15 cellular contexts compared by ENCODE assay signal in the genomic region with DNA sequence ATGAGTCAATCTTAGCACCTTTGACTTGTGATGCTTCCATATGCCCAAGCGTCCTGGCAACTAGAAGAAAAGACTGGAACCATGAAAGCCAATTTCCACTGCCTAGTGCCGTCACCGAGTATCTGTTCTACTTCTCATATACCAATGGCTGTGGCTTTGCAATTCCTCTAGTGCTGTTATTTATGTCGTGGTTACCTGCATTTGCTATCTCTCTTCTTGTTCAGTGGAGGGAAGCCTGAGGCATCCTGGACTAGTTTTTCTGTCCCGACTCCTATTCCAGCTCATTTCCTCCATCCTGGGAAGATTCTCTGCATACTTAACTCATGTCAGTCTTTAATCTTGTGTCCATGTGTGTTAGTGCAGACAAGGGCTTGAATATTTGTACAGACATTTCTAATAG.
A peak's percentile ranks its signal among the peaks of the same experiment; 100 is the strongest.
DNase-seq lines count a peak whose midpoint lies in the region; ATAC-seq and TF ChIP-seq lines count a peak whose summit lies in the region.
"Had no signal": no experiment of that assay in that cellular context is flagged by ENCODE, and none has a peak within 500 bp of the region (broad histone marks: within the 10 kb centered on the region; RNA-seq: fewer than 3 reads in every experiment).

No MANE protein-coding gene starts in this region.

- WGBS in gastroesophageal sphincter (ENCODE audit: low coverage in 1 of 2), 2 donors: 95 to 96% methylated on average over 5 of the region's 5 CpGs

- H3K4me3 Mint-ChIP-seq in naive thymus-derived CD4-positive, alpha-beta T cell: no peak overlapping the region

- H3K9me3 Mint-ChIP-seq in naive thymus-derived CD4-positive, alpha-beta T cell: peaks cover 10 to 34% (median 19%) of the 10 kb centered on the region in 11 donors

- CTCF ChIA-PET in HCT116 (lab: Charles Lee): no interaction called here
- CTCF ChIA-PET in naive thymus-derived CD4-positive, alpha-beta T cell (lab: Charles Lee): no interaction called here

- no peak for TF ChIP-seq RAD21 in HCT116 (IDR thresholded peaks at IDR 0.05; ENCODE audit: low read depth)

- no peak overlapping the region for H3K4me2 ChIP-seq in HCT116 (ENCODE audit: low read length)
- H3K4me2 ChIP-seq in skeletal muscle satellite cell (ENCODE audit: low read length): no peak overlapping the region

- H3K27me3 ChIP-seq in HCT116 (ENCODE audit: insufficient read depth, low read length) (no peaks in the 10 kb centered on the region), RWPE2 (ENCODE audit: insufficient read depth, poor library complexity, severe bottlenecking) (no peaks in the 10 kb centered on the region), gastroesophageal sphincter (no peaks in the 10 kb centered on the region), skeletal muscle satellite cell (ENCODE audit: control insufficient read depth, insufficient read depth, low read length) (no peaks in the 10 kb centered on the region)
- no peaks in the 10 kb centered on the region for H3K27me3 ChIP-seq in naive thymus-derived CD4-positive, alpha-beta T cell (ENCODE audit: control insufficient read depth in 2 of 2, insufficient read depth in 2 of 2, low read length in 2 of 2)
- H3K27me3 ChIP-seq: BLaER1 treated with 17β-estradiol and CSF1 and Interleukin-3, amounts not matched to agents 10 nM and 100 nM had no signal

- TSS peak; percentile 21 for BruUV-seq in HCT116 (replicated peaks; lab: Mats Ljungman, UMichigan)

- H3K79me2 ChIP-seq in HCT116 (ENCODE audit: insufficient read depth, low read length): no peaks in the 10 kb centered on the region

- H3K27me3 Mint-ChIP-seq in naive thymus-derived CD4-positive, alpha-beta T cell: no peaks in the 10 kb centered on the region

- DNase-seq in HCT116 (ENCODE audit: low read depth, low spot score): no peak
- DNase-seq in RWPE2 (ENCODE audit: low spot score): no peak
- no peak for DNase-seq in naive thymus-derived CD4-positive, alpha-beta T cell
- no peak for DNase-seq in NCI-H774 (lab: John Stamatoyannopoulos, UW)
- no peak for DNase-seq in UCSD-AML1 (lab: John Stamatoyannopoulos, UW; ENCODE audit: unreplicated experiment)
- DNase-seq in activated T-cell treated with anti-CD3 and anti-CD28 coated beads, Interleukin-2, amount 50 U/mL, for 48 hours: no peak
- DNase-seq: NCI-H1436 treated with DMSO at 0.1 percent for 48 hours, NCI-H2081 treated with DMSO at 0.1 percent for 48 hours, NCI-H226, NCI-H526 treated with DMSO at 0.1 percent for 48 hours, PC-3, Right ventricle myocardium superior had no signal

- POLR2A ChIA-PET in HCT116 (lab: Charles Lee): no interaction called here
- POLR2A ChIA-PET in naive thymus-derived CD4-positive, alpha-beta T cell (lab: Charles Lee): no interaction called here

- H3K36me3 ChIP-seq in HCT116 (ENCODE audit: control insufficient read depth in 1 of 2, insufficient read depth in 2 of 2, low read length in 2 of 2) (peaks cover 0 to 21% of the 10 kb centered on the region in 2 experiments; a peak in 1 of 4 replicates), RWPE2 (ENCODE audit: low read depth) (peaks cover 98% of the 10 kb centered on the region), gastroesophageal sphincter (peaks cover 0 to 72% of the 10 kb centered on the region in 2 donors), skeletal muscle satellite cell (ENCODE audit: insufficient read depth, low read length) (peaks cover 95% of the 10 kb centered on the region)
- H3K36me3 ChIP-seq in naive thymus-derived CD4-positive, alpha-beta T cell (ENCODE audit: control insufficient read depth in 2 of 3, insufficient read depth in 3 of 3, low read length in 3 of 3): no peaks in the 10 kb centered on the region

- TF ChIP-seq CTCF in HCT116 (IDR thresholded peaks at IDR 0.05 in 2 of 3, conservative IDR thresholded peaks at IDR 0.05 in 1 of 3; ENCODE audit: borderline replicate concordance in 1 of 3, insufficient read depth in 1 of 3, low read depth in 2 of 3, low read length in 2 of 3) (no peak), RWPE2 (IDR thresholded peaks at IDR 0.05; ENCODE audit: poor library complexity, severe bottlenecking) (no peak), gastroesophageal sphincter (IDR thresholded peaks at IDR 0.05) (no peak)

- H3K4me3 ChIP-seq in HCT116 (replicated peaks in 1 of 2; ENCODE audit: low read depth in 1 of 2, low read length in 2 of 2): no peak overlapping the region
- no peak overlapping the region for H3K4me3 ChIP-seq in RWPE2 (ENCODE audit: severe bottlenecking)
- no peak overlapping the region for H3K4me3 ChIP-seq in gastroesophageal sphincter
- no peak overlapping the region for H3K4me3 ChIP-seq in skeletal muscle satellite cell (ENCODE audit: low read length)
- no peak overlapping the region for H3K4me3 ChIP-seq in naive thymus-derived CD4-positive, alpha-beta T cell (ENCODE audit: low read length)
- H3K4me3 ChIP-seq: BLaER1 treated with 17β-estradiol and CSF1 and Interleukin-3, amounts not matched to agents 10 nM and 100 nM had no signal

- no peak for ATAC-seq in HCT116
- ATAC-seq in RWPE2 (ENCODE audit: low read depth): no peak
- no peak for ATAC-seq in gastroesophageal sphincter
- ATAC-seq in naive thymus-derived CD4-positive, alpha-beta T cell: no peak
- ATAC-seq: PC-3 had no signal

- no peak for TF ChIP-seq POLR2A in HCT116 (IDR thresholded peaks at IDR 0.05; ENCODE audit: borderline replicate concordance, extremely low read depth, insufficient read depth, insufficient read length)
- no peak for TF ChIP-seq POLR2A in gastroesophageal sphincter (IDR thresholded peaks at IDR 0.05)

- H3K9me2 ChIP-seq in HCT116 (ENCODE audit: insufficient read depth): no peaks in the 10 kb centered on the region

- TF ChIP-seq EP300 in gastroesophageal sphincter (IDR thresholded peaks at IDR 0.05): no peak

- peaks cover 4 to 29% of the 10 kb centered on the region in 2 experiments for H3K4me1 ChIP-seq in HCT116 (ENCODE audit: control insufficient read depth in 1 of 2, insufficient read depth in 2 of 2, low read length in 2 of 2)
- H3K4me1 ChIP-seq in RWPE2 (ENCODE audit: insufficient read depth, poor library complexity, severe bottlenecking): peaks cover 61% of the 10 kb centered on the region
- peaks cover 13 to 50% (median 28%) of the 10 kb centered on the region in 3 donors for H3K4me1 ChIP-seq in gastroesophageal sphincter
- peaks cover 78% of the 10 kb centered on the region for H3K4me1 ChIP-seq in skeletal muscle satellite cell (ENCODE audit: control insufficient read depth, insufficient read depth, low read length)
- H3K4me1 ChIP-seq in naive thymus-derived CD4-positive, alpha-beta T cell (ENCODE audit: control insufficient read depth in 2 of 2, insufficient read depth in 2 of 2, low read length in 2 of 2): no peaks in the 10 kb centered on the region

- H3K9me3 ChIP-seq in HCT116 (ENCODE audit: control insufficient read depth in 1 of 2, insufficient read depth in 1 of 2, low read depth in 1 of 2, low read length in 2 of 2): peaks cover 7% of the 10 kb centered on the region in 2 experiments; a peak in 3 of 4 replicates
- H3K9me3 ChIP-seq in RWPE2 (ENCODE audit: severe bottlenecking): peaks cover 6% of the 10 kb centered on the region
- peaks cover 0 to 14% (median 5%) of the 10 kb centered on the region in 3 donors for H3K9me3 ChIP-seq in gastroesophageal sphincter
- peaks cover 24% of the 10 kb centered on the region for H3K9me3 ChIP-seq in skeletal muscle satellite cell (replicated peaks; ENCODE audit: low read length)
- peaks cover 0 to 12% (median 4%) of the 10 kb centered on the region in 3 experiments for H3K9me3 ChIP-seq in naive thymus-derived CD4-positive, alpha-beta T cell (ENCODE audit: control insufficient read depth in 2 of 3, low read length in 3 of 3)

- H3K27ac ChIP-seq in HCT116 (ENCODE audit: low read depth, low read length): no peak overlapping the region
- peak overlapping the region; percentile 97 for H3K27ac ChIP-seq in RWPE2 (ENCODE audit: poor library complexity, severe bottlenecking)
- peak overlapping the region in 3 of 4 donors; percentile 6 to 80 (median 16) for H3K27ac ChIP-seq in gastroesophageal sphincter
- H3K27ac ChIP-seq in naive thymus-derived CD4-positive, alpha-beta T cell (ENCODE audit: low read depth, low read length): no peak overlapping the region

- intact Hi-C loops in HCT116 (cut with micrococcal nuclease): no loop called here
- intact Hi-C loops in naive thymus-derived CD4-positive, alpha-beta T cell (cut with micrococcal nuclease): no loop called here

- peaks cover 16 to 33% (median 23%) of the 10 kb centered on the region in 5 donors for H3K36me3 Mint-ChIP-seq in naive thymus-derived CD4-positive, alpha-beta T cell

- no peak overlapping the region for H3K9ac ChIP-seq in HCT116 (ENCODE audit: low read length)
- peak overlapping the region; percentile 20 for H3K9ac ChIP-seq in skeletal muscle satellite cell (ENCODE audit: low read depth, low read length)
- H3K9ac ChIP-seq: BLaER1 treated with 17β-estradiol and CSF1 and Interleukin-3, amounts not matched to agents 10 nM and 100 nM had no signal

- H2AFZ ChIP-seq in HCT116 (ENCODE audit: low read depth, low read length, poor library complexity, severe bottlenecking): no peak overlapping the region

- no peaks in the 10 kb centered on the region for H4K20me1 ChIP-seq in HCT116 (ENCODE audit: insufficient read depth)
- H4K20me1 ChIP-seq: BLaER1 treated with 17β-estradiol and CSF1 and Interleukin-3, amounts not matched to agents 10 nM and 100 nM had no signal

- no peak overlapping the region for H3K27ac Mint-ChIP-seq in naive thymus-derived CD4-positive, alpha-beta T cell

- peaks cover 0 to 7% (median 0%) of the 10 kb centered on the region in 7 donors for H3K4me1 Mint-ChIP-seq in naive thymus-derived CD4-positive, alpha-beta T cell

- RAD21 ChIA-PET in HCT116 (lab: Charles Lee; ENCODE audit: low non-redundant PET in 1 of 2, low total read pairs in 2 of 2, uncharacterized antibody in 2 of 2, unreplicated experiment in 2 of 2): no interaction called here

TF ChIP-seq in HCT116, 20 proteins besides CTCF, POLR2A, EP300 and RAD21 (continues in another document):
- no peak for TF ChIP-seq JUND (IDR thresholded peaks at IDR 0.05)
- TF ChIP-seq ZNF274 (IDR thresholded peaks at IDR 0.05; ENCODE audit: low read depth, low read length): no peak
- no peak for TF ChIP-seq ELF1 (IDR thresholded peaks at IDR 0.05; ENCODE audit: borderline replicate concordance, low read depth)
- TF ChIP-seq SP1 (IDR thresholded peaks at IDR 0.05; ENCODE audit: low read depth): no peak
- no peak for TF ChIP-seq SRF (IDR thresholded peaks at IDR 0.05; ENCODE audit: low read depth)

Comparison
In these comparisons a context has a peak if more than half of its experiments do, and no peak if none do; other contexts are left out.
1. H3K27ac ChIP-seq: peak in RWPE2 (single experiment) and gastroesophageal sphincter (3 of 4); none in HCT116 (single experiment) and naive thymus-derived CD4-positive, alpha-beta T cell (single experiment).